ENCODE assay signal across 32 cellular contexts in the genomic region with DNA sequence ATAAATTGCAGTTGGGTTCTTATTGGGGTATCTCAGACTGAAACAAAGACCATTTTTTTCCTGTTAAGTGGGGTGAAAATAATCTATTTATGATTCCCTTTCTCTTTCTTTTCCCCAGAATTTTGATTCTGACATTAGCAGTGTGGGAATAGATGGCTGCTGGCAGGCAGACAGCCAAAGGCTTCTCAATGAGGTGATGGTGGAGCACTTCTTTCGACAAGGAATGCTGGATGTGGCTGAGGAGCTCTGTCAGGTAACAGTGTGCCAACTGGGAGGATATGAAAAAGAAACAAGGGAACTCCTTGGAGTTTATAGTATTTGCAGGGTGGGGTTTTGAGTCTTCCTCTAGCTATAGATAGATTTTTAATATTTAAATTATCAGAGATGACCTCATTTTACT. TPM values are rescaled to one million over a fixed set of nuclear protein-coding genes. Genes with fewer than 3 reads are reported as not detected.
"Had no signal": no experiment of that assay in that cellular context is flagged by ENCODE, and none has a peak within 500 bp of the region (broad histone marks: within the 10 kb centered on the region; RNA-seq: fewer than 3 reads in every experiment).

No MANE protein-coding gene starts in this region.

- ATAC-seq: activated CD8-positive, alpha-beta T cell treated with anti-CD3 and anti-CD28 coated beads for 36 hours; activated naive CD4-positive, alpha-beta T cell treated with anti-CD3 and anti-CD28 coated beads, Interleukin-2, amount 50 U/mL, for 72 hours; activated T-cell treated with anti-CD3 and anti-CD28 coated beads, Interleukin-2, amount 50 U/mL, for 4 hours; activated T-cell treated with anti-CD3 and anti-CD28 coated beads, Interleukin-2, amount 50 U/mL, for 72 hours; activated T-helper 17 cell treated with anti-CD3 and anti-CD28 coated beads, Interleukin-2, amount 50 U/mL, for 72 hours; body of pancreas had no signal

- H3K4me1 ChIP-seq: breast epithelium had no signal

- H3K27me3 ChIP-seq: adrenal gland, body of pancreas, brain microvascular endothelial cell, breast epithelium had no signal

- H3K4me3 ChIP-seq: adrenal gland, body of pancreas, breast epithelium had no signal

- H3K27ac ChIP-seq: adrenal gland, body of pancreas, brain microvascular endothelial cell, breast epithelium, VCaP had no signal

- DNase-seq: activated B cell treated with CpG ODN at 0.5 μM for 24 hours; activated CD4-positive, alpha-beta memory T cell treated with anti-CD3 and anti-CD28 coated beads for 36 hours; activated CD4-positive, alpha-beta T cell treated with anti-CD3 and anti-CD28 coated beads for 4 hours; activated CD4-positive, alpha-beta T cell treated with anti-CD3 and anti-CD28 coated beads, Interleukin-2, amount 50 U/mL, for 1 hour; activated CD4-positive, alpha-beta T cell treated with anti-CD3 and anti-CD28 coated beads, Interleukin-2, amount 50 U/mL, for 4 hours; activated CD4-positive, CD25-positive, alpha-beta regulatory T cell treated with anti-CD3 and anti-CD28 coated beads, Interleukin-2, amount 50 U/mL, for 72 hours; activated CD8-positive, alpha-beta memory T cell treated with anti-CD3 and anti-CD28 coated beads, Interleukin-2, amount 50 U/mL, for 4 hours; activated CD8-positive, alpha-beta T cell treated with anti-CD3 and anti-CD28 coated beads for 36 hours; activated effector memory CD4-positive, alpha-beta T cell treated with anti-CD3 and anti-CD28 coated beads, Interleukin-2, amount 50 U/mL, for 16 hours; activated gamma-delta T cell treated with Interleukin-2 at 50 U/mL for 16 hours; activated naive CD4-positive, alpha-beta T cell; activated naive CD4-positive, alpha-beta T cell treated with anti-CD3 and anti-CD28 coated beads for 36 hours; activated naive CD4-positive, alpha-beta T cell treated with anti-CD3 and anti-CD28 coated beads, Interleukin-2, amount 50 U/mL, for 16 hours; activated naive CD8-positive, alpha-beta T cell treated with anti-CD3 and anti-CD28 coated beads, Interleukin-2, amount 10 ng/mL, durations not matched to agents 7 days and 5 days; activated T-cell treated with anti-CD3 and anti-CD28 coated beads for 4 hours; activated T-cell treated with anti-CD3 and anti-CD28 coated beads, Interleukin-2, amount 50 U/mL, for 1 hour; activated T-cell treated with anti-CD3 and anti-CD28 coated beads, Interleukin-2, amount 50 U/mL, for 4 hours; activated T-cell treated with anti-CD3 and anti-CD28 coated beads, Interleukin-2, amount 50 U/mL, for 72 hours; adrenal gland; amniotic stem cell; aorta; body of pancreas; brain microvascular endothelial cell; cerebellar nuclear complex; T-helper 1 cell; T-helper 2 cell; T-helper 9 cell had no signal

- H3K36me3 ChIP-seq: brain microvascular endothelial cell, breast epithelium had no signal

- H3K9me3 ChIP-seq: body of pancreas had no signal

RNA-seq across cellular contexts. Expression of gene CD8A, which starts 38.9 kb away (rescaled TPM):
- total RNA-seq: chondrocyte had no signal
